Comparison of ENCODE assay signal across 20 cellular contexts in the genomic region with DNA sequence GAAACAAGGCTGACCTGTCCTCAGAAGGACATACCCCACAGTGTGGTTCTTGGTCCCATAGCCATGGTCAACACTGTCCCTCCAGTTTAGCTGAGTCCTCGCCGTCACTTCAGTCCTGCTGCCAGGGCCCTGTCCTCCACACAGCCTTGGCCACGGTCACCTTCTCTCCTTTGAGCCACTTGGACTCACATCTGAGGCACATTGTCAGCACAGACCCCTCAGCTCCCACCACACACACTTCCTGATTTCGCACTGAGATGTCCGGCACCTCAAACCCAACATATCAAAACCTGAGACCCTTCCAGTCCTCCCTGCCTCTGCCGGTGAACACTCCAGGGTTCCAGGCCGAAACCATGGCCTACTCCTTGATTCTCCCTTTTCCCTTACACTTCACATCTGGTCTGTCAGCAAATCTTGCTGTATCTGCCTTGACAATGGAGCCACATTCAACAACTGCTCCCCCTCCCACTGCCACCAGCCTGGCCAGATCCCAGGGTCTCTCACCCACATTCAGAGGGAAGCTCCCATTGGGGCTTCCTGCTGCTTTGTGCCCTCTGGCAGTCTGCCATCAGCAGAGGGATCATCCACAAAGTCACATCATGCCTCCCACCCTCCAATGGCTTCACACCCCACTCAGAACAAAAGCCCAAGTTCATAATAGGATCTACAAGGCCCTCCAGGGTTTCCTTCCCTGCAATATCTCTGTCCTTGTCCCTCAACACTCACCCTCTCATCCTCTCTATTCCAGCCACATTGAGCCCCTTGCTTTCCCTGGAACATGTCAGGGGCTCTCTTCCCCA.
"Had no signal": no experiment of that assay in that cellular context is flagged by ENCODE, and none has a peak within 500 bp of the region (broad histone marks: within the 10 kb centered on the region; RNA-seq: fewer than 3 reads in every experiment).

No MANE protein-coding gene starts in this region.

- H3K36me3 ChIP-seq: heart right ventricle, neural progenitor cell, sigmoid colon, thyroid gland, upper lobe of left lung, uterus had no signal

- H3K4me3 Mint-ChIP-seq: natural killer cell treated with Interleukin-12 subunit alpha and Interleukin-12 subunit beta and Interleukin-15 and Interleukin-18, amount 100 ng/mL, for 72 hours; neural progenitor cell had no signal

- H3K9me3 ChIP-seq: psoas muscle, sigmoid colon, thyroid gland, uterus had no signal

- ATAC-seq: heart right ventricle; left lobe of liver; natural killer cell treated with Interleukin-12 subunit alpha and Interleukin-12 subunit beta and Interleukin-15 and Interleukin-18, amount 100 ng/mL, for 72 hours; psoas muscle had no signal

- H3K4me2 ChIP-seq: neural progenitor cell had no signal

- H3K4me3 ChIP-seq: coronary artery, heart right ventricle, neural progenitor cell, psoas muscle, sigmoid colon, skin epidermis, thyroid gland, upper lobe of left lung, uterus had no signal

- H3K27ac Mint-ChIP-seq: natural killer cell treated with Interleukin-12 subunit alpha and Interleukin-12 subunit beta and Interleukin-15 and Interleukin-18, amount 100 ng/mL, for 72 hours; neural progenitor cell had no signal

- H3K9me3 Mint-ChIP-seq: natural killer cell treated with Interleukin-12 subunit alpha and Interleukin-12 subunit beta and Interleukin-15 and Interleukin-18, amount 100 ng/mL, for 72 hours had no signal

- H3K27me3 ChIP-seq: neural progenitor cell, thyroid gland, upper lobe of left lung, uterus had no signal

- H3K4me1 ChIP-seq: heart right ventricle, psoas muscle, sigmoid colon, thyroid gland, upper lobe of left lung, uterus had no signal

- H3K36me3 Mint-ChIP-seq: natural killer cell treated with Interleukin-12 subunit alpha and Interleukin-12 subunit beta and Interleukin-15 and Interleukin-18, amount 100 ng/mL, for 72 hours; neural progenitor cell had no signal

- H2AFZ ChIP-seq: neural progenitor cell had no signal

- H3K27ac ChIP-seq: coronary artery, heart right ventricle, neural progenitor cell, psoas muscle, sigmoid colon, skin epidermis, thyroid gland, upper lobe of left lung, uterus had no signal

- DNase-seq: effector CD4-positive, alpha-beta T cell; heart right ventricle; hypothalamus; islet precursor cell; midbrain; occipital lobe; psoas muscle; retina; sigmoid colon; stimulated activated CD4-positive, alpha-beta T cell treated with anti-CD3 and anti-CD28 coated beads, Interleukin-2, amount 100 ng/mL, for 24 hours; stimulated activated CD4-positive, alpha-beta T cell treated with anti-CD3 and anti-CD28 coated beads, Interleukin-4, amount 100 ng/mL, for 4 hours; stimulated activated naive CD4-positive, alpha-beta T cell; thyroid gland; upper lobe of left lung; uterus had no signal
